In the genomic region with DNA sequence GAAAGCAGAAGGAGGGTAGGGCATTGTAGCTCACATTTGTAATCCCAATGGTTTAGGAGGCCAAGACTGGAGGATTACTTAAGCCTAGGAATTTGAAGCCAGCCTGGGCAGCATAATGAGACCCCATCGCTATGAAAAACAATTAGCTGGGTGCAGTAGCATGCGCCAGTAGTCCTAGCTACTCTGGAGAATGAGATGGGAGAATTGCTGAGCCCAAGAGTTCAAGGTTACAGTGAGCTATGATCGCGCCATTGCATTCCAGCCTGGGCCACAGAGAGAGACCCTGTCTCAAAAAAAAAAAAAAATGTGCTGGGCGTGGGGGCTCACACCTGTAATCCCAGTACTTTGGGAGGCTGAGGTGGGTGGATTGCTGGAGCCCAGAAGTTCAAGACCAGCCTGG, we compare ENCODE assay signal across 24 cellular contexts. TPM values are rescaled to one million over a fixed set of nuclear protein-coding genes. Genes with fewer than 3 reads are reported as not detected.
DNase-seq lines count a peak whose midpoint lies in the region; ATAC-seq and TF ChIP-seq lines count a peak whose summit lies in the region.
"Had no signal": no experiment of that assay in that cellular context is flagged by ENCODE, and none has a peak within 500 bp of the region (broad histone marks: within the 10 kb centered on the region; RNA-seq: fewer than 3 reads in every experiment).

No MANE protein-coding gene starts in this region.

- H3K36me3 ChIP-seq in CD4-positive, CD25-positive, alpha-beta regulatory T cell (ENCODE audit: control insufficient read depth, insufficient read depth, low read length), result no peaks in the 10 kb centered on the region
- H3K36me3 ChIP-seq in CD8-positive, alpha-beta T cell (ENCODE audit: insufficient read depth, low read length), result no peaks in the 10 kb centered on the region
- H3K36me3 ChIP-seq: BE2C had no signal

- intact Hi-C loops in CD8-positive, alpha-beta T cell (cut with DNase I, micrococcal nuclease), result no loop called here
- intact Hi-C loops in activated CD8-positive, alpha-beta T cell treated with anti-CD3 and anti-CD28 coated beads for 36 hours (cut with micrococcal nuclease), result no loop called here

- H3K4me1 Mint-ChIP-seq in activated T-cell treated with anti-CD3 and anti-CD28 coated beads, Interleukin-2, amount 50 U/mL, for 72 hours (ENCODE audit: low read depth), result peaks cover 62% of the 10 kb centered on the region
- H3K4me1 Mint-ChIP-seq in CD4-positive, CD25-positive, alpha-beta regulatory T cell, result peaks cover 37 to 62% (median 48%) of the 10 kb centered on the region in 4 donors
- H3K4me1 Mint-ChIP-seq in CD8-positive, alpha-beta T cell (ENCODE audit: low read depth), result peaks cover 63% of the 10 kb centered on the region
- H3K4me1 Mint-ChIP-seq in activated CD8-positive, alpha-beta T cell treated with anti-CD3 and anti-CD28 coated beads for 36 hours (ENCODE audit: low read depth), result peaks cover 56% of the 10 kb centered on the region

- DNase-seq in activated T-cell treated with anti-CD3 and anti-CD28 coated beads, Interleukin-2, amount 50 U/mL, for 72 hours, result no peak
- DNase-seq in activated T-cell treated with anti-CD3 and anti-CD28 coated beads, Interleukin-2, amount 50 U/mL, for 48 hours, result no peak
- no peak for DNase-seq in CD4-positive, CD25-positive, alpha-beta regulatory T cell
- DNase-seq in CD8-positive, alpha-beta T cell, result no peak
- no peak for DNase-seq in activated CD8-positive, alpha-beta T cell treated with anti-CD3 and anti-CD28 coated beads for 36 hours
- DNase-seq in hypothalamus (lab: John Stamatoyannopoulos, UW), result no peak
- DNase-seq: BE2C, COR-L47, DMS53, NCI-H1092, NCI-H1417 treated with DMSO at 0.1 percent for 48 hours, NCI-H1694 treated with DMSO at 0.1 percent for 48 hours, NCI-H2081, NCI-H2171, NCI-H345, NCI-H510A treated with DMSO at 0.1 percent for 48 hours, SK-N-SH, SW 1271 had no signal

- H3K9me3 Mint-ChIP-seq in activated T-cell treated with anti-CD3 and anti-CD28 coated beads, Interleukin-2, amount 50 U/mL, for 72 hours, result no peaks in the 10 kb centered on the region
- peaks cover 0 to 7% (median 0%) of the 10 kb centered on the region in 7 donors for H3K9me3 Mint-ChIP-seq in CD4-positive, CD25-positive, alpha-beta regulatory T cell
- H3K9me3 Mint-ChIP-seq in CD8-positive, alpha-beta T cell, result no peaks in the 10 kb centered on the region
- H3K9me3 Mint-ChIP-seq in activated CD8-positive, alpha-beta T cell treated with anti-CD3 and anti-CD28 coated beads for 36 hours, result peaks cover 3% of the 10 kb centered on the region

- POLR2A ChIA-PET in CD8-positive, alpha-beta T cell (lab: Charles Lee), result no interaction called here
- POLR2A ChIA-PET in activated CD8-positive, alpha-beta T cell treated with anti-CD3 and anti-CD28 coated beads for 36 hours (lab: Charles Lee), result no interaction called here

- no peak overlapping the region for H3K4me3 Mint-ChIP-seq in activated T-cell treated with anti-CD3 and anti-CD28 coated beads, Interleukin-2, amount 50 U/mL, for 72 hours
- no peak overlapping the region for H3K4me3 Mint-ChIP-seq in CD4-positive, CD25-positive, alpha-beta regulatory T cell
- no peak overlapping the region for H3K4me3 Mint-ChIP-seq in CD8-positive, alpha-beta T cell
- no peak overlapping the region for H3K4me3 Mint-ChIP-seq in activated CD8-positive, alpha-beta T cell treated with anti-CD3 and anti-CD28 coated beads for 36 hours
- H3K4me3 Mint-ChIP-seq: CD14-positive monocyte had no signal

- peak overlapping the region; percentile 51 for H3K4me3 ChIP-seq in CD4-positive, CD25-positive, alpha-beta regulatory T cell (ENCODE audit: low read depth, low read length)
- no peak overlapping the region for H3K4me3 ChIP-seq in CD8-positive, alpha-beta T cell (ENCODE audit: low read depth, low read length)

- H3K36me3 Mint-ChIP-seq in activated T-cell treated with anti-CD3 and anti-CD28 coated beads, Interleukin-2, amount 50 U/mL, for 72 hours (ENCODE audit: insufficient read depth in 2 of 2), result peaks cover 13 to 20% of the 10 kb centered on the region in 2 donors
- peaks cover 12% of the 10 kb centered on the region for H3K36me3 Mint-ChIP-seq in CD4-positive, CD25-positive, alpha-beta regulatory T cell
- peaks cover 58% of the 10 kb centered on the region for H3K36me3 Mint-ChIP-seq in CD8-positive, alpha-beta T cell
- peaks cover 67% of the 10 kb centered on the region for H3K36me3 Mint-ChIP-seq in activated CD8-positive, alpha-beta T cell treated with anti-CD3 and anti-CD28 coated beads for 36 hours (ENCODE audit: low read depth)

- CTCF ChIA-PET in CD8-positive, alpha-beta T cell (lab: Charles Lee), result interaction anchor here (1.5 kb wide), 1 partner anchor 76 kb away, joined by 4 read pairs; no protein-coding TSS in a partner anchor
- CTCF ChIA-PET in activated CD8-positive, alpha-beta T cell treated with anti-CD3 and anti-CD28 coated beads for 36 hours (lab: Charles Lee), result no interaction called here

- H3K27ac Mint-ChIP-seq in activated T-cell treated with anti-CD3 and anti-CD28 coated beads, Interleukin-2, amount 50 U/mL, for 72 hours, result peak overlapping the region; percentile 55
- peak overlapping the region in 1 of 3 donors; percentile 74 for H3K27ac Mint-ChIP-seq in CD4-positive, CD25-positive, alpha-beta regulatory T cell
- peak overlapping the region; percentile 75 for H3K27ac Mint-ChIP-seq in CD8-positive, alpha-beta T cell
- H3K27ac Mint-ChIP-seq in activated CD8-positive, alpha-beta T cell treated with anti-CD3 and anti-CD28 coated beads for 36 hours, result peak overlapping the region; percentile 58
- H3K27ac Mint-ChIP-seq: CD14-positive monocyte, IgD-negative memory B cell had no signal

- no peaks in the 10 kb centered on the region for H3K27me3 Mint-ChIP-seq in activated T-cell treated with anti-CD3 and anti-CD28 coated beads, Interleukin-2, amount 50 U/mL, for 72 hours (ENCODE audit: low read depth)
- H3K27me3 Mint-ChIP-seq in CD4-positive, CD25-positive, alpha-beta regulatory T cell, result peaks cover 9% of the 10 kb centered on the region
- no peaks in the 10 kb centered on the region for H3K27me3 Mint-ChIP-seq in CD8-positive, alpha-beta T cell (ENCODE audit: low read depth)
- H3K27me3 Mint-ChIP-seq in activated CD8-positive, alpha-beta T cell treated with anti-CD3 and anti-CD28 coated beads for 36 hours, result no peaks in the 10 kb centered on the region

- ATAC-seq in activated T-cell treated with anti-CD3 and anti-CD28 coated beads, Interleukin-2, amount 50 U/mL, for 72 hours (replicated peaks in 1 of 2), result no peak
- ATAC-seq in CD4-positive, CD25-positive, alpha-beta regulatory T cell (ENCODE audit: low read depth in 2 of 2), result no peak
- no peak for ATAC-seq in CD8-positive, alpha-beta T cell
- ATAC-seq in activated CD8-positive, alpha-beta T cell treated with anti-CD3 and anti-CD28 coated beads for 36 hours, result no peak
- ATAC-seq in GM21423 (IDR thresholded peaks at IDR 0.05; ENCODE audit: unreplicated experiment) (no peak), GM19467 (IDR thresholded peaks at IDR 0.05; ENCODE audit: unreplicated experiment) (no peak)
- ATAC-seq: HCT116 had no signal

- no peaks in the 10 kb centered on the region for H3K27me3 ChIP-seq in CD4-positive, CD25-positive, alpha-beta regulatory T cell (ENCODE audit: control insufficient read depth, insufficient read depth, low read length)
- H3K27me3 ChIP-seq in CD8-positive, alpha-beta T cell (ENCODE audit: insufficient read depth, low read length), result no peaks in the 10 kb centered on the region
- H3K27me3 ChIP-seq: BE2C had no signal

- H3K27ac ChIP-seq in CD4-positive, CD25-positive, alpha-beta regulatory T cell (ENCODE audit: insufficient read depth, low read length, poor library complexity, severe bottlenecking), result no peak overlapping the region
- no peak overlapping the region for H3K27ac ChIP-seq in CD8-positive, alpha-beta T cell (ENCODE audit: low read depth, low read length)

- peaks cover 0 to 2% of the 10 kb centered on the region in 2 experiments for H3K9me3 ChIP-seq in CD4-positive, CD25-positive, alpha-beta regulatory T cell (ENCODE audit: control insufficient read depth in 2 of 2, low read length in 2 of 2)
- no peaks in the 10 kb centered on the region for H3K9me3 ChIP-seq in CD8-positive, alpha-beta T cell (ENCODE audit: low read length)
- H3K9me3 ChIP-seq: BE2C had no signal

- no peak for TF ChIP-seq CTCF in CD8-positive, alpha-beta T cell (IDR thresholded peaks at IDR 0.05)
- TF ChIP-seq CTCF in activated CD8-positive, alpha-beta T cell treated with anti-CD3 and anti-CD28 coated beads for 36 hours (IDR thresholded peaks at IDR 0.05), result no peak

- H3K4me1 ChIP-seq in CD4-positive, CD25-positive, alpha-beta regulatory T cell (ENCODE audit: control insufficient read depth, insufficient read depth, low read length, poor library complexity, severe bottlenecking), result peaks cover 18% of the 10 kb centered on the region
- peaks cover 27% of the 10 kb centered on the region for H3K4me1 ChIP-seq in CD8-positive, alpha-beta T cell (ENCODE audit: insufficient read depth, low read length)
- H3K4me1 ChIP-seq: BE2C had no signal

RNA-seq across cellular contexts. Expression of a gene that starts 5.0 kb away (rescaled TPM):
- 10 to 100 TPM; 25.7 to 29.3 TPM for total RNA-seq in activated T-cell treated with anti-CD3 and anti-CD28 coated beads, Interleukin-2, amount 50 U/mL, for 72 hours
- total RNA-seq in CD4-positive, CD25-positive, alpha-beta regulatory T cell, result 94.5 TPM
- 100 to 1,000 TPM in 1 of 4 donors, 10 to 100 TPM in 3; 47.6 to 114 (median 88.3) TPM for polyA plus RNA-seq in CD4-positive, CD25-positive, alpha-beta regulatory T cell
- total RNA-seq in CD8-positive, alpha-beta T cell, result 10 to 100 TPM; 88.1 to 98.0 TPM
- 10 to 100 TPM; 25.8 to 27.0 TPM for total RNA-seq in activated CD8-positive, alpha-beta T cell treated with anti-CD3 and anti-CD28 coated beads for 36 hours
- total RNA-seq: H4 had no signal
